Comparison of ENCODE assay signal across 1 cellular context in the genomic region with DNA sequence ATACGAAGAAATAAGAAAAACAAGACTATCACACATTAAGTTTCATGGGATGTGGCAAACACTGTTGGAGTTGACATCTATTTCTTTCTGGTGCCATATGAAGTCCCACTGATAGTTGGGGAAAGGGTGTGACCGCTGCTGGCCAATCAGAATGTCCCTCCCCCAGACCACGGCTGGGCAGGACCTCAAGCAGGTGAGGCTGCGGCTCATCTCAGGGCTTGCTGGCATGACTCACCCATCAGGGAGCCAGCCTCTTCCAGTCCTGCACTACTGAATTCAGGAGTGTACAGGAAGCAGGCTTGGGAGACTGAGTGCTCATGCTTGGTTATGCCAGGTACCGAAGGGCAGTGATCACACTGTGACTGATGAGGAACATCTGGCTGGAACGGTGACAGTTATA.
TF ChIP-seq lines count a peak whose summit lies in the region.

No MANE protein-coding gene starts in this region.

TF ChIP-seq in GM23338, 12 proteins besides CTCF, POLR2A, EP300 and RAD21 (continued from another document):
- TF ChIP-seq, protein P1, sequence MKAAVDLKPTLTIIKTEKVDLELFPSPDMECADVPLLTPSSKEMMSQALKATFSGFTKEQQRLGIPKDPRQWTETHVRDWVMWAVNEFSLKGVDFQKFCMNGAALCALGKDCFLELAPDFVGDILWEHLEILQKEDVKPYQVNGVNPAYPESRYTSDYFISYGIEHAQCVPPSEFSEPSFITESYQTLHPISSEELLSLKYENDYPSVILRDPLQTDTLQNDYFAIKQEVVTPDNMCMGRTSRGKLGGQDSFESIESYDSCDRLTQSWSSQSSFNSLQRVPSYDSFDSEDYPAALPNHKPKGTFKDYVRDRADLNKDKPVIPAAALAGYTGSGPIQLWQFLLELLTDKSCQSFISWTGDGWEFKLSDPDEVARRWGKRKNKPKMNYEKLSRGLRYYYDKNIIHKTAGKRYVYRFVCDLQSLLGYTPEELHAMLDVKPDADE (IDR thresholded peaks at IDR 0.05): no peak
- TF ChIP-seq CREB1 (CRISPR knock-in tag; IDR thresholded peaks at IDR 0.05; ENCODE audit: low read depth) (no peak), EZH2phosphoT487 (IDR thresholded peaks at IDR 0.05; ENCODE audit: unreplicated experiment) (no peak), ZNF331 (CRISPR knock-in tag; IDR thresholded peaks at IDR 0.05; ENCODE audit: low read depth) (no peak), JUNB (IDR thresholded peaks at IDR 0.05; ENCODE audit: unreplicated experiment) (no peak), STAT1 (IDR thresholded peaks at IDR 0.05; ENCODE audit: unreplicated experiment) (no peak), REST (IDR thresholded peaks at IDR 0.05; ENCODE audit: unreplicated experiment) (no peak), ZNF114 (CRISPR knock-in tag; IDR thresholded peaks at IDR 0.05) (no peak), POLR2AphosphoS5 (IDR thresholded peaks at IDR 0.05; ENCODE audit: low read depth) (no peak), EZH2 (IDR thresholded peaks at IDR 0.05; ENCODE audit: low read depth, unreplicated experiment) (no peak), NANOG (IDR thresholded peaks at IDR 0.05; ENCODE audit: borderline replicate concordance) (no peak)
